In the genomic region with DNA sequence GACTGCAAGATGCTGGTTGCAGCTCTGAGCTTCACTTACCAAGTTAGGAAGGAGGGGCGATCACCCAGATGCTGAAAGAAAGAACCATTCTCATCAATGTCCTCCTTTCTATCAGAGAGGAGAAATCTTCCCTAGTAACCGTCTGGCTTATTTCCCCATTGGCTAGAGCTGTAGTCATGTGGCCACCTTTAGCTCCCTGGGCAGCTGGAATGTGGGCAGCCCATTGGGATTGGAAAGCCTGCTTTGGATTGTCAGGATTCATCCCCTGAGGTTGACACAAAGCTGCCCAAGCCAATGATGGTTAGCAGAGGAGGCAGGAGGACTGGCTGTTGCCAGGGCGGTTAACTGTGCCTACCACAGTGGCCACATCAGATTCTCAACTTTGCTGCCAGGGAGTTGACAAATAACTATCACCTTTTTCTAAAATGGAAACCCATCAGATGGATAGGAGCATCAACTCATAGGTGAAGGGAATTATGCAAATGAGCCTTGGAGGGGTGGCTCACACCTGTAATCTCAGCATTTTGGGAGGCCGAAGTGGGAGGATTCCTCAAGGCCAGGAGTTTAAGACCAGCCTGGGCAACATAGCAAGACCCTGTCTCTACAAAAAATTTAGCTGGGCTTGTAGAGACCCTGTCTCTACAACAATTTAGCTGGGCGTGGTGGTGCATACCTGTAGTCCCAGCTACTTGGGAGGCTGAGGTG, we compare ENCODE assay signal across 18 cellular contexts.
DNase-seq lines count a peak whose midpoint lies in the region; ATAC-seq and TF ChIP-seq lines count a peak whose summit lies in the region.
"Had no signal": no experiment of that assay in that cellular context is flagged by ENCODE, and none has a peak within 500 bp of the region (broad histone marks: within the 10 kb centered on the region; RNA-seq: fewer than 3 reads in every experiment).

No MANE protein-coding gene starts in this region.

- H3K4ac ChIP-seq in H9 (ENCODE audit: low read depth, low read length) = no peak overlapping the region

- H3K4me3 ChIP-seq in endodermal cell (ENCODE audit: low read length) = no peak overlapping the region
- H3K4me3 ChIP-seq in dorsolateral prefrontal cortex = no peak overlapping the region

- no peak overlapping the region for H3K18ac ChIP-seq in H9 (ENCODE audit: insufficient read length, low read depth, low read length)

- no peak for ATAC-seq in GM21786 (IDR thresholded peaks at IDR 0.05; ENCODE audit: unreplicated experiment)

- no peaks in the 10 kb centered on the region for H3K79me2 ChIP-seq in H9 (ENCODE audit: insufficient read depth, low read length)

- H3K9me3 ChIP-seq in H9 (ENCODE audit: control insufficient read depth, low read depth, low read length) (no peaks in the 10 kb centered on the region), endodermal cell (ENCODE audit: control insufficient read depth, low read length) (no peaks in the 10 kb centered on the region)
- H3K9me3 ChIP-seq: Caco-2 had no signal

- H3K56ac ChIP-seq in H9 (ENCODE audit: insufficient read length, low read depth, low read length) = no peak overlapping the region

- H3K9me3 Mint-ChIP-seq in H9 (peaks cover 0 to 6% of the 10 kb centered on the region in 2 experiments; a peak in 1 of 5 replicates), endodermal cell (no peaks in the 10 kb centered on the region)

- H2BK20ac ChIP-seq in H9 (ENCODE audit: low read depth, low read length, poor library complexity, severe bottlenecking) = no peak overlapping the region

- no peak overlapping the region for H2AK5ac ChIP-seq in H9 (ENCODE audit: insufficient read length, low read length)

- no peak overlapping the region for H3K9ac ChIP-seq in H9 (ENCODE audit: extremely low read depth, insufficient read length, low read length)
- H3K9ac ChIP-seq in endodermal cell (ENCODE audit: extremely low read depth, low read length, poor library complexity, severe bottlenecking) = no peak overlapping the region
- H3K9ac ChIP-seq: KMS-11 had no signal

- H3K4me3 Mint-ChIP-seq in H9 = no peak overlapping the region
- no peak overlapping the region for H3K4me3 Mint-ChIP-seq in endodermal cell
- H3K4me3 Mint-ChIP-seq: CD4-positive, CD25-positive, alpha-beta regulatory T cell had no signal

- peaks cover 17 to 25% of the 10 kb centered on the region in 2 experiments for H3K4me1 Mint-ChIP-seq in H9
- H3K4me1 Mint-ChIP-seq in endodermal cell = peaks cover 2% of the 10 kb centered on the region
- H3K4me1 Mint-ChIP-seq: CD4-positive, CD25-positive, alpha-beta regulatory T cell had no signal

- TF ChIP-seq CTCF in H9 (conservative IDR thresholded peaks at IDR 0.05) (no peak), endodermal cell (conservative IDR thresholded peaks at IDR 0.05) (no peak), dorsolateral prefrontal cortex (IDR thresholded peaks at IDR 0.05 in 54 of 56, conservative IDR thresholded peaks at IDR 0.05 in 2 of 56; ENCODE audit: low read depth in 1 of 56, partially characterized antibody in 56 of 56) (no peak)

- no peak overlapping the region for H3K23ac ChIP-seq in H9 (ENCODE audit: insufficient read length, low read depth, low read length)

- H3K27ac ChIP-seq in H9 (ENCODE audit: insufficient read length, low read depth, low read length) (no peak overlapping the region), endodermal cell (ENCODE audit: low read depth, low read length) (no peak overlapping the region), dorsolateral prefrontal cortex (no peak overlapping the region)
- H3K27ac ChIP-seq: KMS-11, SK-N-MC had no signal

- no peaks in the 10 kb centered on the region for H3K36me3 ChIP-seq in endodermal cell (ENCODE audit: control insufficient read depth, insufficient read depth, low read length)

- H3K27ac Mint-ChIP-seq in H9 = peak overlapping the region in 2 of 3 experiments; percentile 58 to 91; a peak in 2 of 7 replicates
- H3K27ac Mint-ChIP-seq in endodermal cell = peak overlapping the region; percentile 64

- H3K36me3 Mint-ChIP-seq in H9 (ENCODE audit: insufficient read depth in 1 of 3, low read depth in 3 of 3) = peaks cover 0 to 4% (median 2%) of the 10 kb centered on the region in 3 experiments; a peak in 2 of 7 replicates
- H3K36me3 Mint-ChIP-seq in endodermal cell (ENCODE audit: low read depth) = no peaks in the 10 kb centered on the region
- H3K36me3 Mint-ChIP-seq: CD4-positive, CD25-positive, alpha-beta regulatory T cell had no signal

- H3T11ph ChIP-seq in H9 (ENCODE audit: low read length) = no peak overlapping the region

- no peaks in the 10 kb centered on the region for H3K23me2 ChIP-seq in H9 (ENCODE audit: insufficient read length, low read depth, low read length, poor library complexity, severe bottlenecking)

- H2AFZ ChIP-seq in H9 (ENCODE audit: low read length) = no peak overlapping the region

- intact Hi-C loops in dorsolateral prefrontal cortex (cut with DNase I) = no loop called here

- H2BK15ac ChIP-seq in H9 (ENCODE audit: low read depth, low read length) = no peak overlapping the region

- no peaks in the 10 kb centered on the region for H3K27me3 ChIP-seq in H9 (ENCODE audit: insufficient read depth, low read length)
- H3K27me3 ChIP-seq in endodermal cell (ENCODE audit: control insufficient read depth, insufficient read depth, low read length, poor library complexity, severe bottlenecking) = no peaks in the 10 kb centered on the region
- peaks cover 0 to 8% (median 0%) of the 10 kb centered on the region in 45 donors for H3K27me3 ChIP-seq in dorsolateral prefrontal cortex

- H4K5ac ChIP-seq in H9 (ENCODE audit: insufficient read length, low read depth, low read length) = no peak overlapping the region

- H3K27me3 Mint-ChIP-seq in H9 (ENCODE audit: low read depth) = peaks cover 2% of the 10 kb centered on the region
- H3K27me3 Mint-ChIP-seq in endodermal cell (ENCODE audit: insufficient read depth) = no peaks in the 10 kb centered on the region
- H3K27me3 Mint-ChIP-seq: CD4-positive, CD25-positive, alpha-beta regulatory T cell had no signal

- no peak overlapping the region for H2BK120ac ChIP-seq in H9 (ENCODE audit: low read depth, low read length, poor library complexity, severe bottlenecking)

- DNase-seq in DMS 273 treated with DMSO at 0.1 percent for 48 hours (lab: John Stamatoyannopoulos, UW) (peak; percentile 8), H9 (peak; percentile 70), endodermal cell (peak; percentile 86), mesenteric fat pad (ENCODE audit: low spot score) (peak; percentile 16), dorsolateral prefrontal cortex (no peak), SIG-M5 treated with dmso at 0.1 percent for 504 hours (lab: John Stamatoyannopoulos, UW; ENCODE audit: unreplicated experiment) (no peak)
- DNase-seq: ACHN; AML-193; Caco-2; CD4-positive, CD25-positive, alpha-beta regulatory T cell; DMS53; NCI-H1048; NCI-H146; NCI-H2081; NCI-H748 treated with DMSO at 0.1 percent for 48 hours had no signal

- no peak overlapping the region for H2BK5ac ChIP-seq in H9 (ENCODE audit: insufficient read length, low read length)

- no peaks in the 10 kb centered on the region for H4K20me1 ChIP-seq in H9 (ENCODE audit: control insufficient read depth, insufficient read depth, insufficient read length)

- no peaks in the 10 kb centered on the region for H3K79me1 ChIP-seq in H9 (ENCODE audit: insufficient read depth, low read depth, low read length, poor library complexity, severe bottlenecking)

- H2BK12ac ChIP-seq in H9 (ENCODE audit: insufficient read length, low read depth, low read length) = no peak overlapping the region

- WGBS in H9 (ENCODE audit: extremely low coverage, insufficient read length, low lambda C conversion rate) = no CpG with 5 or more reads among the region's 5 CpGs
- WGBS in endodermal cell (ENCODE audit: insufficient coverage in 1 of 2, insufficient read length in 1 of 2), 2 experiments = 88 to 95% methylated on average over 4 to 5 of the region's 5 CpGs

- no peak overlapping the region for H3K4me2 ChIP-seq in H9 (ENCODE audit: insufficient read depth, insufficient read length, low read length)
- H3K4me2 ChIP-seq: KMS-11 had no signal

- no peak overlapping the region for H4K8ac ChIP-seq in H9 (replicated peaks; ENCODE audit: insufficient read length, low read depth, low read length)

- H4K91ac ChIP-seq in H9 (ENCODE audit: insufficient read length, low read depth, low read length) = no peak overlapping the region

- H3K4me1 ChIP-seq in H9 (ENCODE audit: insufficient read depth, low read length) (no peaks in the 10 kb centered on the region; the same call in 1 of the 2 replicates), endodermal cell (ENCODE audit: control insufficient read depth, insufficient read depth, low read length) (no peaks in the 10 kb centered on the region)
- H3K4me1 ChIP-seq: Caco-2 had no signal

- H3K14ac ChIP-seq in H9 (ENCODE audit: insufficient read depth, low read length) = no peak overlapping the region

Comparison
In these comparisons a context has a peak if more than half of its experiments do, and no peak if none do; other contexts are left out.
1. DNase-seq: peak in DMS 273 treated with DMSO at 0.1 percent for 48 hours (single experiment), H9 (single experiment), endodermal cell (single experiment) and mesenteric fat pad (single experiment); none in dorsolateral prefrontal cortex (0 of 10) and SIG-M5 treated with dmso at 0.1 percent for 504 hours (single experiment).